ENCODE assay signal across 8 cellular contexts in genomic region chr2:221555511-221555845, GRCh38. TPM values are rescaled to one million over a fixed set of nuclear protein-coding genes. Genes with fewer than 3 reads are reported as not detected.
DNase-seq lines count a peak whose midpoint lies in the region; ATAC-seq lines count a peak whose summit lies in the region.

No MANE protein-coding gene starts in this region.

- H3K4me1 Mint-ChIP-seq in immature natural killer cell: peaks cover 27 to 41% of the 10 kb centered on the region in 2 donors

- intact Hi-C loops in posterior cingulate gyrus (cut with DNase I): no loop called here

- H3K9me3 Mint-ChIP-seq in immature natural killer cell: no peaks in the 10 kb centered on the region

- ATAC-seq in GM18870 (IDR thresholded peaks at IDR 0.05; ENCODE audit: unreplicated experiment): peak; percentile 38
- ATAC-seq in GM21515 (IDR thresholded peaks at IDR 0.05; ENCODE audit: unreplicated experiment): peak; percentile 46
- ATAC-seq in HG03354 (IDR thresholded peaks at IDR 0.05; ENCODE audit: poor library complexity, severe bottlenecking, unreplicated experiment): peak; percentile 45

- peak overlapping the region in 4 of 6 donors; percentile 17 to 81 (median 64) for H3K27ac Mint-ChIP-seq in immature natural killer cell

- DNase-seq in immature natural killer cell (no peak), HK-2 (ENCODE audit: unreplicated experiment) (no peak), posterior cingulate gyrus (no peak), midbrain (lab: John Stamatoyannopoulos, UW) (no peak), NCI-H1105 treated with DMSO at 0.1 percent for 48 hours (lab: John Stamatoyannopoulos, UW) (no peak)

- peaks cover 6 to 13% (median 8%) of the 10 kb centered on the region in 3 donors for H3K36me3 Mint-ChIP-seq in immature natural killer cell

- peak overlapping the region in 4 of 5 donors; percentile 12 to 33 (median 23) for H3K4me3 Mint-ChIP-seq in immature natural killer cell

- no peaks in the 10 kb centered on the region for H3K27me3 Mint-ChIP-seq in immature natural killer cell (ENCODE audit: low read depth in 3 of 3)

RNA-seq across cellular contexts. Expression of gene EPHA4, which starts 16.6 kb away (rescaled TPM):
- polyA plus RNA-seq in immature natural killer cell: 10 to 100 TPM in 2 of 3 donors, 1 to 10 TPM in 1; 6.7 to 18.0 (median 14.2) TPM
